28 cellular contexts compared by ENCODE assay signal in the genomic region with DNA sequence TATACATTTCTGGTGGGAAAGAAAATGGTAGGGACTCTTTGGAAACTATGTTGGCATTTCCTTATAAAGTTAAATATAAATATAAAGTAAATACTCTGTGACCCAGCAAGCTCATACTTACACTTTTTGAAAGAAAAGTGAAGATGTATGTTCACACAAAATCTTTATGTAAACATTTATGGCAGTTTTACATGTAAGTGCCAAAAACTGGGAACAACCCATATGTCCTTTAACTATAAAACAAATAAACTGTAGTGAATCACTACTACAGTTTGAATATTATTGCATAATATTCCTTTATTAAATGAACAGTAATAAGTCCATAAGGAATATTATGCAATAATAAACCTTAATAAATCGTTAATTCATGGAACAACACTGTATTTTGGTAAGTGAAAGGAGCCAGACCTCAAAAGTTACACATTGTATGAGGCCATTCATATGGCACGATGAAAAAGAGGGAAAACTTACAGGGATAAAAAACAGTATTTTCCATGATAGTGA.
"Had no signal": no experiment of that assay in that cellular context is flagged by ENCODE, and none has a peak within 500 bp of the region (broad histone marks: within the 10 kb centered on the region; RNA-seq: fewer than 3 reads in every experiment).

No MANE protein-coding gene starts in this region.

- H3K4me2 ChIP-seq: neural progenitor cell had no signal

- H3K27ac ChIP-seq: neural progenitor cell, ovary, parathyroid adenoma, psoas muscle, right lobe of liver, sigmoid colon, spleen, suprapubic skin, testis, tibial artery, transverse colon, upper lobe of right lung, uterus had no signal

- H2AFZ ChIP-seq: neural progenitor cell, parathyroid adenoma had no signal

- H3K36me3 ChIP-seq: neural progenitor cell, ovary, right lobe of liver, sigmoid colon, spleen, suprapubic skin, tibial artery, transverse colon, upper lobe of right lung, uterus had no signal

- H3K79me2 ChIP-seq: parathyroid adenoma had no signal

- H3K4me3 ChIP-seq: neural progenitor cell, ovary, psoas muscle, right lobe of liver, sigmoid colon, spleen, suprapubic skin, tibial artery, transverse colon, upper lobe of right lung, uterus had no signal

- ATAC-seq: natural killer cell; psoas muscle; right cardiac atrium; right lobe of liver; stimulated activated memory B cell treated with anti-CD40 and anti-IgM and Interleukin-4, amounts not matched to agents 10 μg/mL and 1 μg/mL and 100 μg/mL, for 72 hours; stimulated activated naive CD8-positive, alpha-beta T cell treated with anti-CD3 and anti-CD28 coated beads, Interleukin-15, amount 100 ng/mL, for 72 hours; stimulated activated naive CD8-positive, alpha-beta T cell treated with anti-CD3 and anti-CD28 coated beads, Interleukin-15, Interleukin-2, amounts not matched to agents 100 U/mL and 50 U/mL, for 24 hours; upper lobe of right lung had no signal

- H3K27me3 ChIP-seq: ovary, right lobe of liver, sigmoid colon, spleen, suprapubic skin, testis, tibial artery, transverse colon, upper lobe of right lung, uterus had no signal

- H3K4me1 ChIP-seq: neural progenitor cell, parathyroid adenoma, psoas muscle, right lobe of liver, sigmoid colon, spleen, suprapubic skin, testis, tibial artery, transverse colon, upper lobe of right lung, uterus had no signal

- DNase-seq: natural killer cell; occipital lobe; ovary; posterior cingulate gyrus; psoas muscle; right cardiac atrium; right lobe of liver; sigmoid colon; small intestine; spleen; stimulated activated CD4-positive, alpha-beta T cell treated with anti-CD3 and anti-CD28 coated beads, Interleukin-12 subunit alpha, Interleukin-12 subunit beta, amount 100 ng/mL, for 4 hours; stimulated activated CD4-positive, alpha-beta T cell treated with anti-CD3 and anti-CD28 coated beads, Interleukin-1b, Interleukin-23, amount 100 ng/mL, for 48 hours; stimulated activated CD4-positive, alpha-beta T cell treated with anti-CD3 and anti-CD28 coated beads, Interleukin-4, amount 100 ng/mL, for 1 hour; stimulated activated CD4-positive, alpha-beta T cell treated with anti-CD3 and anti-CD28 coated beads, Interleukin-4, amount 100 ng/mL, for 4 hours; stimulated activated CD8-positive, alpha-beta memory T cell treated with anti-CD3 and anti-CD28 coated beads, Interleukin-4, amount 100 ng/mL, for 48 hours; stimulated activated naive CD4-positive, alpha-beta T cell; stimulated activated naive CD8-positive, alpha-beta T cell treated with anti-CD3 and anti-CD28 coated beads, Interleukin-15, amount 100 ng/mL, for 72 hours; stimulated activated naive CD8-positive, alpha-beta T cell treated with anti-CD3 and anti-CD28 coated beads, Interleukin-15, Interleukin-2, amounts not matched to agents 100 U/mL and 50 U/mL, for 24 hours; substantia nigra; testis; tibial artery; transverse colon; upper lobe of right lung; uterus had no signal

- H3K9ac ChIP-seq: neural progenitor cell, parathyroid adenoma had no signal

- H3K9me3 ChIP-seq: ovary, psoas muscle, right lobe of liver, sigmoid colon, suprapubic skin, testis, tibial artery, transverse colon, upper lobe of right lung, uterus had no signal
